8 cellular contexts compared by ENCODE assay signal in the genomic region with DNA sequence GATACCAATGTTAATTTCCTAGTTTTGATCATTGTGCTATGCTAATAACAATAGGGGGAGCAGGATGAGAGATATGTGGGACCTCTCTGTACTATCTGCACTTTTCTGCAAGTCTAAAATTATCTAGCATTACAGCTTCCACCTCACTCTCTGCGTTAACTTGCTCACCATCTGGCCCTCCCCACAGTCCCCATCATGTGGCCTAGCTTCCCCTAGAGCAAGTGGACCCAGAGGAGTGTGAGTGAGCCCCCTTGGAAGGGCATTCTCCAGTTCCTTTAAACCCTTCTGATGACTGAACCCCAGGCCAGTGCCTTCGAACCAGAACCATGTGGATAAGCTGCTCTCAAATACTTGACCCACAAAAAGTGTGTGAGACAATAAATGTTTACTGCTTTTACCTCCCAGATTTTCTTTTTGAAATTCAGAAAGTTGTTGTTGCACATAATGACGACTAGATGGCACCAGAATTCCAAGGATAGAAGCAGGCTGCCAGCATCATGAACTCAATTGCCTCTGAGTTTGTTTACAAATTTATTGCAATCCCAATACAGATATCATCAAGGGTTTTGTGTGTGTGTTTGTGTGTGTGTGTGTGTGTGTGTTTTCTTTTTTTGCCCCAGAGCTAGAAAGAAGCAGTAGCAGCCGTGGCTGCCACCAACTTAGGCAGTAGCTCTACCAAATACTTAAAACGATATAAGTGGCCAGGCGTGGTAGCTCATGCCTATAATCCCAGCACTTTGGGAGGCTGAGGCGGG. TPM values are rescaled to one million over a fixed set of nuclear protein-coding genes. Genes with fewer than 3 reads are reported as not detected.
A peak's percentile ranks its signal among the peaks of the same experiment; 100 is the strongest.
DNase-seq lines count a peak whose midpoint lies in the region; TF ChIP-seq lines count a peak whose summit lies in the region.

No MANE protein-coding gene starts in this region.

- H3K36me3 Mint-ChIP-seq in activated naive CD4-positive, alpha-beta T cell treated with anti-CD3 and anti-CD28 coated beads, Interleukin-2, amount 10 ng/mL, durations not matched to agents 7 days and 5 days, result no peaks in the 10 kb centered on the region

- CTCF ChIA-PET in activated naive CD4-positive, alpha-beta T cell treated with anti-CD3 and anti-CD28 coated beads, Interleukin-2, amount 10 ng/mL, durations not matched to agents 7 days and 5 days (lab: Charles Lee), result interaction anchor here (0.5 to 5.1 kb wide), 15 partner anchors 8 to 463 kb away, joined by 3 to 38 read pairs (median 3); no protein-coding TSS in a partner anchor

- no peak overlapping the region for H3K27ac Mint-ChIP-seq in activated naive CD4-positive, alpha-beta T cell treated with anti-CD3 and anti-CD28 coated beads, Interleukin-2, amount 10 ng/mL, durations not matched to agents 7 days and 5 days

- no peaks in the 10 kb centered on the region for H3K9me3 Mint-ChIP-seq in activated naive CD4-positive, alpha-beta T cell treated with anti-CD3 and anti-CD28 coated beads, Interleukin-2, amount 10 ng/mL, durations not matched to agents 7 days and 5 days

- no peak overlapping the region for H2AFZ ChIP-seq in SU-DHL-6 (ENCODE audit: low read depth, low read length, severe bottlenecking)

- TF ChIP-seq POLR2A in NB4 (IDR thresholded peaks at IDR 0.05; ENCODE audit: extremely low read depth, insufficient read length), result no peak

- DNase-seq in activated naive CD4-positive, alpha-beta T cell treated with anti-CD3 and anti-CD28 coated beads, Interleukin-2, amount 10 ng/mL, durations not matched to agents 7 days and 5 days, result peak; percentile 27
- no peak for DNase-seq in activated naive CD4-positive, alpha-beta T cell treated with Interleukin-2 at 50 U/mL for 16 hours
- DNase-seq in NB4 (ENCODE audit: low read depth) (peak; percentile 40), fibroblast of villous mesenchyme (ENCODE audit: low read depth) (peak; percentile 68), pulmonary artery endothelial cell (ENCODE audit: low read depth, low spot score) (peak; percentile 5)
- DNase-seq in stimulated activated CD4-positive, alpha-beta T cell treated with anti-CD3 and anti-CD28 coated beads, Interleukin-12 subunit alpha, Interleukin-12 subunit beta, amount 100 ng/mL, for 4 hours, result no peak
- no peak for DNase-seq in stimulated activated CD4-positive, alpha-beta T cell treated with anti-CD3 and anti-CD28 coated beads, Interleukin-1b, Interleukin-23, amount 100 ng/mL, for 48 hours

- TF ChIP-seq CTCF in NB4 (IDR thresholded peaks at IDR 0.05; ENCODE audit: low read depth, low read length) (peak; percentile 43), SU-DHL-6 (IDR thresholded peaks at IDR 0.05; ENCODE audit: insufficient read depth, low read length, poor library complexity, severe bottlenecking) (peak; percentile 58), fibroblast of villous mesenchyme (IDR thresholded peaks at IDR 0.05; ENCODE audit: insufficient read depth, low read depth, low read length) (peak; percentile 74)

- H3K27me3 Mint-ChIP-seq in activated naive CD4-positive, alpha-beta T cell treated with anti-CD3 and anti-CD28 coated beads, Interleukin-2, amount 10 ng/mL, durations not matched to agents 7 days and 5 days, result peaks cover 23% of the 10 kb centered on the region

- H3K9me3 ChIP-seq in SU-DHL-6 (ENCODE audit: insufficient read depth, low read length), result no peaks in the 10 kb centered on the region

- no peaks in the 10 kb centered on the region for H3K79me2 ChIP-seq in SU-DHL-6 (ENCODE audit: insufficient read depth, low read length)

- H3K9ac ChIP-seq in SU-DHL-6 (ENCODE audit: low read length), result no peak overlapping the region

- H3K4me3 ChIP-seq in NB4 (ENCODE audit: low read depth, low read length) (no peak overlapping the region), SU-DHL-6 (ENCODE audit: insufficient read depth, low read length, poor library complexity, severe bottlenecking) (no peak overlapping the region), fibroblast of villous mesenchyme (ENCODE audit: low read depth, low read length) (no peak overlapping the region)

- no peak overlapping the region for H3K27ac ChIP-seq in SU-DHL-6 (ENCODE audit: low read depth, low read length)

- no peak overlapping the region for H3K4me2 ChIP-seq in SU-DHL-6 (ENCODE audit: low read depth, low read length, poor library complexity, severe bottlenecking)

- no peaks in the 10 kb centered on the region for H3K27me3 ChIP-seq in SU-DHL-6 (ENCODE audit: low read length)

- H3K4me1 Mint-ChIP-seq in activated naive CD4-positive, alpha-beta T cell treated with anti-CD3 and anti-CD28 coated beads, Interleukin-2, amount 10 ng/mL, durations not matched to agents 7 days and 5 days, result peaks cover 31% of the 10 kb centered on the region

- peaks cover 4% of the 10 kb centered on the region; the same call in 1 of the 2 replicates for H4K20me1 ChIP-seq in SU-DHL-6 (ENCODE audit: low read depth, low read length)

- no peaks in the 10 kb centered on the region for H3K36me3 ChIP-seq in SU-DHL-6 (ENCODE audit: low read length)

- no peak overlapping the region for H3K4me3 Mint-ChIP-seq in activated naive CD4-positive, alpha-beta T cell treated with anti-CD3 and anti-CD28 coated beads, Interleukin-2, amount 10 ng/mL, durations not matched to agents 7 days and 5 days

- H3K9me2 ChIP-seq in SU-DHL-6 (replicated peaks; ENCODE audit: insufficient read depth, low read length), result no peaks in the 10 kb centered on the region

- no peaks in the 10 kb centered on the region for H3F3A ChIP-seq in SU-DHL-6 (ENCODE audit: insufficient read depth)

RNA-seq across cellular contexts. Expression of gene ZNF780A, which starts 49.0 kb away (rescaled TPM):
- total RNA-seq in fibroblast of villous mesenchyme (13.4 and 16.4 TPM in 2 replicates), pulmonary artery endothelial cell (10.2 and 17.5 TPM in 2 replicates)

RNA-seq across cellular contexts. Expression of gene MAP3K10, which starts 51.5 kb away (rescaled TPM):
- total RNA-seq in fibroblast of villous mesenchyme (8.6 and 12.6 TPM in 2 replicates), pulmonary artery endothelial cell (5.5 and 7.0 TPM in 2 replicates)

Comparison
In these comparisons a context has a peak if more than half of its experiments do, and no peak if none do; other contexts are left out.
1. DNase-seq: peak in activated naive CD4-positive, alpha-beta T cell treated with anti-CD3 and anti-CD28 coated beads, Interleukin-2, amount 10 ng/mL, durations not matched to agents 7 days and 5 days (single experiment), NB4 (single experiment), fibroblast of villous mesenchyme (single experiment) and pulmonary artery endothelial cell (single experiment); none in activated naive CD4-positive, alpha-beta T cell treated with Interleukin-2 at 50 U/mL for 16 hours (single experiment), stimulated activated CD4-positive, alpha-beta T cell treated with anti-CD3 and anti-CD28 coated beads, Interleukin-12 subunit alpha, Interleukin-12 subunit beta, amount 100 ng/mL, for 4 hours (single experiment) and stimulated activated CD4-positive, alpha-beta T cell treated with anti-CD3 and anti-CD28 coated beads, Interleukin-1b, Interleukin-23, amount 100 ng/mL, for 48 hours (single experiment).
2. Peak in every context shown above with its lines, with median percentiles within 50 percentile points of each other: CTCF ChIP-seq.